ENCODE assay signal across 8 cellular contexts in the genomic region with DNA sequence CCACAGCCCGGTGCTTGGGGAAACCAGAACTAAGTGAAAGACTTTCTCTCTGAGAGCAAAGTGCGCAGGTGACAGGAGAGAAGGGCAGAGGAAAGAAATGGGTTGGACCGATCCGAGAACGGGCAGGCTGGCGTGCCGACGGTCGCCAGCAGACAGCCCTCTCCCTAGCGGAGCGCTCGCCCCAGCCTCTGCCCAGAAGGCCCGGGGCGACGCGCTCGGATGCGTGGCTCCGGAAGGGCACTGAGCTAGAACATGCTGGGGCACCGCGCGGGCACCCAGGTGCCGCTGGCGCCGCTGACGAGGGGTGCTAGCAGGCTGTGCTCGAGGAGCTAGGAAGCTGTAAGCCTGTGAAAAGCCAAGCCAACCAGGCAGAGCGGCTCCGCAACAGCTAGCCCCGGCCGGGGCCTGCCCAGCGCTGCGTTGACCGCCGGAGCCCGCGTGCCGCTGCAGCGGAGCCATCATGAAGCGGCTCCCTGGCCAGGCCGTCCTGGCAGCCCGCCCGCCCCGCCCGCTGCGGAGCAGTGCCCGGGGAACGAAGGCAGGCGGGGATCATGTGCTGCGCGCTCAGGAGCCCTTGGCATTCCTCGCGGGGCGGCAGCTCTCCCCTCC. TPM values are rescaled to one million over a fixed set of nuclear protein-coding genes. Genes with fewer than 3 reads are reported as not detected.
DNase-seq lines count a peak whose midpoint lies in the region; ATAC-seq, FAIRE-seq and TF ChIP-seq lines count a peak whose summit lies in the region.

No MANE protein-coding gene starts in this region.

- H3K36me3 ChIP-seq in Caco-2 (ENCODE audit: control insufficient read depth, insufficient read depth, low read length): no peaks in the 10 kb centered on the region
- H3K36me3 ChIP-seq in small intestine (ENCODE audit: control insufficient read depth in 2 of 2, insufficient read depth in 2 of 2, low read length in 2 of 2): no peaks in the 10 kb centered on the region

- CTCF ChIA-PET in Caco-2 (lab: Charles Lee) (no interaction called here), WTC11 (lab: Charles Lee) (interaction anchor here (0.6 to 2.3 kb wide), 6 partner anchors 32 to 80 kb away, joined by 3 to 17 read pairs (median 6); no protein-coding TSS in a partner anchor)

- FAIRE-seq in small intestine (lab: Jason Lieb, UNC): no peak

- POLR2A ChIA-PET in Caco-2 (lab: Charles Lee) (interaction anchor here (0.6 kb wide), 1 partner anchor 79 kb away, joined by 3 read pairs; no protein-coding TSS in a partner anchor), WTC11 (lab: Charles Lee) (interaction anchor here (0.5 to 0.9 kb wide), 4 partner anchors 8 to 494 kb away, joined by 3 to 8 read pairs (median 3); no protein-coding TSS in a partner anchor)

- TF ChIP-seq CTCF in Caco-2 (IDR thresholded peaks at IDR 0.05; ENCODE audit: insufficient read depth in 1 of 2, low read depth in 1 of 2, low read length in 1 of 2, severe bottlenecking in 1 of 2, unreplicated experiment in 1 of 2): no peak
- TF ChIP-seq CTCF in GM20000 (IDR thresholded peaks at IDR 0.05; ENCODE audit: extremely low read depth, missing control alignments): no peak
- TF ChIP-seq CTCF in WTC11 (IDR thresholded peaks at IDR 0.05): no peak

- peak; percentile 90 for ATAC-seq in WTC11

- H3K36me3 Mint-ChIP-seq in Caco-2 (ENCODE audit: insufficient read depth, unreplicated experiment): no peaks in the 10 kb centered on the region
- no peaks in the 10 kb centered on the region for H3K36me3 Mint-ChIP-seq in WTC11

- peak overlapping the region; percentile 45 for H3K4me3 ChIP-seq in Caco-2 (ENCODE audit: low read depth, low read length)
- H3K4me3 ChIP-seq in small intestine (ENCODE audit: low read depth in 1 of 2, low read length in 2 of 2): peak overlapping the region; percentile 18 to 68

- peak overlapping the region in 1 of 2 donors; percentile 8 for H3K27ac ChIP-seq in small intestine (ENCODE audit: low read depth in 1 of 2, low read length in 1 of 2)

- H3K4me1 Mint-ChIP-seq in Caco-2 (ENCODE audit: low read depth, unreplicated experiment) (peaks cover 7% of the 10 kb centered on the region), WTC11 (peaks cover 9% of the 10 kb centered on the region; the same call in 1 of the 2 replicates)

- WGBS in small intestine, 3 donors: 1 to 2% (median 1%) methylated on average over 54 of the region's 54 CpGs

- H3K27me3 ChIP-seq in Caco-2 (replicated peaks; ENCODE audit: control insufficient read depth, insufficient read depth, low read length): no peaks in the 10 kb centered on the region; the same call in 1 of the 2 replicates
- H3K27me3 ChIP-seq in small intestine (ENCODE audit: control insufficient read depth in 2 of 2, insufficient read depth in 2 of 2, low read length in 2 of 2): no peaks in the 10 kb centered on the region

- intact Hi-C loops in Caco-2 (cut with micrococcal nuclease; ENCODE audit: unreplicated experiment): no loop called here

- H3K4me1 ChIP-seq in Caco-2: peaks cover 9% of the 10 kb centered on the region
- no peaks in the 10 kb centered on the region for H3K4me1 ChIP-seq in small intestine (ENCODE audit: control insufficient read depth in 2 of 2, insufficient read depth in 1 of 2, low read depth in 1 of 2, low read length in 1 of 2)

- H3K9me3 ChIP-seq in Caco-2 (no peaks in the 10 kb centered on the region), small intestine (ENCODE audit: control insufficient read depth, low read depth) (no peaks in the 10 kb centered on the region)

- H3K9me3 Mint-ChIP-seq in Caco-2 (ENCODE audit: unreplicated experiment) (no peaks in the 10 kb centered on the region), WTC11 (no peaks in the 10 kb centered on the region)

- peaks cover 12% of the 10 kb centered on the region for H3K27me3 Mint-ChIP-seq in Caco-2 (ENCODE audit: insufficient read depth, unreplicated experiment)
- H3K27me3 Mint-ChIP-seq in WTC11 (ENCODE audit: low read depth): peaks cover 41% of the 10 kb centered on the region

- peak; percentile 40 to 58 for DNase-seq in Caco-2
- peak; percentile 52 for DNase-seq in GM20000 (ENCODE audit: low spot score)
- peak; percentile 79 for DNase-seq in HT-29 (ENCODE audit: low spot score)
- DNase-seq in WTC11 (ENCODE audit: low spot score): peak; percentile 69
- DNase-seq in cerebellum (ENCODE audit: low spot score): peak; percentile 79
- peak; percentile 49 for DNase-seq in iris pigment epithelial cell (ENCODE audit: low read depth)
- DNase-seq in small intestine: peak; percentile 75
- no peak for DNase-seq in NCI-H1436 treated with DMSO at 0.1 percent for 48 hours (lab: John Stamatoyannopoulos, UW)

- H3K27ac Mint-ChIP-seq in Caco-2 (ENCODE audit: unreplicated experiment) (no peak overlapping the region), WTC11 (no peak overlapping the region)

- H3K4me3 Mint-ChIP-seq in Caco-2 (ENCODE audit: unreplicated experiment): peak overlapping the region; percentile 78
- peak overlapping the region; percentile 67 for H3K4me3 Mint-ChIP-seq in WTC11

- no TSS peak for BruUV-seq in Caco-2 (replicated peaks; lab: Mats Ljungman, UMichigan)

TF ChIP-seq in WTC11, 78 proteins besides CTCF, POLR2A, EP300 and RAD21 (continues in another document):
- TF ChIP-seq ZNF232 (CRISPR knock-in tag; IDR thresholded peaks at IDR 0.05) (0 out of 2 replicates have a peak, but pooled peaks have one; percentile 57), JAZF1 (CRISPR knock-in tag; IDR thresholded peaks at IDR 0.05) (no peak), MLX (CRISPR knock-in tag; IDR thresholded peaks at IDR 0.05) (no peak), FOXP4 (CRISPR knock-in tag; IDR thresholded peaks at IDR 0.05) (peak; percentile 76; the same call in 1 of the 2 replicates), SMAD3 (CRISPR knock-in tag; IDR thresholded peaks at IDR 0.05; ENCODE audit: borderline replicate concordance) (0 out of 2 replicates have a peak, but pooled peaks have one; percentile 17), ZNF423 (CRISPR knock-in tag; IDR thresholded peaks at IDR 0.05) (no peak), MAX (CRISPR knock-in tag; IDR thresholded peaks at IDR 0.05) (no peak; the same call in 1 of the 2 replicates), USF2 (CRISPR knock-in tag; IDR thresholded peaks at IDR 0.05) (peak; percentile 48; the same call in 1 of the 2 replicates), CDX4 (CRISPR knock-in tag; IDR thresholded peaks at IDR 0.05; ENCODE audit: borderline replicate concordance) (no peak), IRF2 (CRISPR knock-in tag; IDR thresholded peaks at IDR 0.05; ENCODE audit: borderline replicate concordance, low read depth) (no peak)
- TF ChIP-seq, protein P1, sequence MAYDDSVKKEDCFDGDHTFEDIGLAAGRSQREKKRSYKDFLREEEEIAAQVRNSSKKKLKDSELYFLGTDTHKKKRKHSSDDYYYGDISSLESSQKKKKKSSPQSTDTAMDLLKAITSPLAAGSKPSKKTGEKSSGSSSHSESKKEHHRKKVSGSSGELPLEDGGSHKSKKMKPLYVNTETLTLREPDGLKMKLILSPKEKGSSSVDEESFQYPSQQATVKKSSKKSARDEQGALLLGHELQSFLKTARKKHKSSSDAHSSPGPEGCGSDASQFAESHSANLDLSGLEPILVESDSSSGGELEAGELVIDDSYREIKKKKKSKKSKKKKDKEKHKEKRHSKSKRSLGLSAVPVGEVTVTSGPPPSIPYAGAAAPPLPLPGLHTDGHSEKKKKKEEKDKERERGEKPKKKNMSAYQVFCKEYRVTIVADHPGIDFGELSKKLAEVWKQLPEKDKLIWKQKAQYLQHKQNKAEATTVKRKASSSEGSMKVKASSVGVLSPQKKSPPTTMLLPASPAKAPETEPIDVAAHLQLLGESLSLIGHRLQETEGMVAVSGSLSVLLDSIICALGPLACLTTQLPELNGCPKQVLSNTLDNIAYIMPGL (CRISPR knock-in tag; IDR thresholded peaks at IDR 0.05): peak; percentile 50; the same call in 1 of the 2 replicates

RNA-seq across cellular contexts. Expression of gene RRAS2, which starts 22.1 kb away (rescaled TPM):
- 86.2 and 94.7 TPM in 2 replicates for total RNA-seq in Caco-2 (2022)
- 74.8 and 78.3 TPM in 2 replicates for total RNA-seq in HT-29 (2014; rRNA removed; shearing (Covaris generic))
- total RNA-seq in WTC11 (2021): 161 to 164 TPM (median 164 TPM) in 3 replicates
- total RNA-seq in cerebellum: 29.8 TPM
- 10 to 100 TPM; 16.1 to 39.8 (median 32.7) TPM for polyA plus RNA-seq in small intestine
